ENCODE assay signal across 20 cellular contexts in genomic region chr11:31114437-31114836, GRCh38.
"Had no signal": no experiment of that assay in that cellular context is flagged by ENCODE, and none has a peak within 500 bp of the region (broad histone marks: within the 10 kb centered on the region; RNA-seq: fewer than 3 reads in every experiment).

No MANE protein-coding gene starts in this region.

- H3K27me3 ChIP-seq: esophagus squamous epithelium, gastroesophageal sphincter, spleen, transverse colon had no signal

- H2AFZ ChIP-seq: parathyroid adenoma had no signal

- H3K9ac ChIP-seq: parathyroid adenoma had no signal

- H3K79me2 ChIP-seq: parathyroid adenoma had no signal

- ATAC-seq: effector memory CD8-positive, alpha-beta T cell; gastroesophageal sphincter; left lobe of liver; naive thymus-derived CD8-positive, alpha-beta T cell; psoas muscle; sciatic nerve; stimulated activated memory B cell treated with anti-CD40 and anti-IgM and Interleukin-4, amounts not matched to agents 10 μg/mL and 1 μg/mL and 100 μg/mL, for 72 hours had no signal

- DNase-seq: cerebellar nuclear complex; effector memory CD8-positive, alpha-beta T cell; esophagus squamous epithelium; foreskin fibroblast; immature natural killer cell; mammary epithelial cell; naive thymus-derived CD8-positive, alpha-beta T cell; occipital lobe; psoas muscle; spleen; stimulated activated CD4-positive, alpha-beta T cell treated with anti-CD3 and anti-CD28 coated beads, Interleukin-15, amount 100 ng/mL, for 24 hours; stimulated activated CD4-positive, alpha-beta T cell treated with anti-CD3 and anti-CD28 coated beads, Interleukin-1b, Interleukin-23, amount 100 ng/mL, for 48 hours; stimulated activated CD4-positive, alpha-beta T cell treated with anti-CD3 and anti-CD28 coated beads, Interleukin-4, amount 100 ng/mL, for 24 hours; transverse colon had no signal

- H3K9me3 ChIP-seq: esophagus squamous epithelium, gastroesophageal sphincter, psoas muscle, spleen, transverse colon had no signal

- H3K4me3 ChIP-seq: esophagus squamous epithelium, gastroesophageal sphincter, psoas muscle, spleen, transverse colon had no signal

- H3K36me3 ChIP-seq: esophagus squamous epithelium, gastroesophageal sphincter, spleen, transverse colon had no signal

- H3K4me1 ChIP-seq: esophagus squamous epithelium, gastroesophageal sphincter, parathyroid adenoma, psoas muscle, spleen, transverse colon had no signal

- H3K27ac ChIP-seq: epithelial cell of prostate, esophagus squamous epithelium, gastroesophageal sphincter, parathyroid adenoma, psoas muscle, spleen, transverse colon had no signal
